Comparison of ENCODE assay signal across 23 cellular contexts in the genomic region with DNA sequence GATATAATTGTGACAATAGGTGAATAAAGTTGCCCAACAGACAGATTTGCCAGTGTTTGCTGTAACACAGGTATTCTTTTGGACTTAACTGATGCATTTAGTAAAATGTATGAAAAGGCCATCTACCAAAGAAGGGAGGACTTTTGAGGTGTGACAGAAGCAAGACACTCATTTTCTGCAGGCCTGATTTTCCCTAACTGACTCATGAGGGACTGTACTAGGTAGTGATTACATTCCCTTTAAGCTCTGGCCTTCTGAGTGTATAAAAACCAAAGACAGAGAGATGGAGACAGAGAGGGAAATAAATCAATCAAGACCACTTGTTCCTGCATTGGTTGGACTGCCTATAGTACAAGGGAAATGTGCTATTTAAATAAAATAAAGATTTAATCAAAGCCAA.
DNase-seq lines count a peak whose midpoint lies in the region; ATAC-seq and TF ChIP-seq lines count a peak whose summit lies in the region.
"Had no signal": no experiment of that assay in that cellular context is flagged by ENCODE, and none has a peak within 500 bp of the region (broad histone marks: within the 10 kb centered on the region; RNA-seq: fewer than 3 reads in every experiment).

No MANE protein-coding gene starts in this region.

- no peak for TF ChIP-seq CTCF in H9 (conservative IDR thresholded peaks at IDR 0.05)

- DNase-seq in H9 = no peak
- no peak for DNase-seq in SK-N-MC (ENCODE audit: low read depth, low spot score)
- peak; percentile 34 for DNase-seq in kidney tubule cell (ENCODE audit: low spot score)
- no peak for DNase-seq in NOMO-1 treated with dmso at 0.1 percent for 144 hours (lab: John Stamatoyannopoulos, UW; ENCODE audit: unreplicated experiment)
- DNase-seq: BE2C; CD4-positive, alpha-beta memory T cell; CD4-positive, CD25-positive, alpha-beta regulatory T cell; CD8-positive, alpha-beta memory T cell; COR-L47; DMS 273 treated with DMSO at 0.1 percent for 48 hours; DMS153; DMS79; DND-41; EL; GDM1 had no signal

- H2BK20ac ChIP-seq in H9 (ENCODE audit: low read depth, low read length, poor library complexity, severe bottlenecking) = no peak overlapping the region

- no peaks in the 10 kb centered on the region for H3K27me3 ChIP-seq in H9 (ENCODE audit: insufficient read depth, low read length)
- H3K27me3 ChIP-seq: BE2C, BLaER1 had no signal

- no peaks in the 10 kb centered on the region for H4K20me1 ChIP-seq in H9 (ENCODE audit: control insufficient read depth, insufficient read depth, insufficient read length)
- H4K20me1 ChIP-seq: BLaER1 had no signal

- no peaks in the 10 kb centered on the region for H3K79me1 ChIP-seq in H9 (ENCODE audit: insufficient read depth, low read depth, low read length, poor library complexity, severe bottlenecking)

- no peak overlapping the region for H2BK15ac ChIP-seq in H9 (ENCODE audit: low read depth, low read length)

- no peak overlapping the region for H2BK5ac ChIP-seq in H9 (ENCODE audit: insufficient read length, low read length)

- ATAC-seq in HG02870 (IDR thresholded peaks at IDR 0.05; ENCODE audit: unreplicated experiment) (peak; percentile 52), HG03460 (IDR thresholded peaks at IDR 0.05; ENCODE audit: unreplicated experiment) (no peak), GM18502 (IDR thresholded peaks at IDR 0.05; ENCODE audit: poor library complexity, unreplicated experiment) (no peak)
- ATAC-seq: A549, GM12878 had no signal

- no peaks in the 10 kb centered on the region for H3K36me3 ChIP-seq in SK-N-MC (ENCODE audit: insufficient read depth, low read length)
- H3K36me3 ChIP-seq: BE2C, BLaER1 had no signal

- H2AFZ ChIP-seq in H9 (ENCODE audit: low read length) = no peak overlapping the region

- H3K56ac ChIP-seq in H9 (ENCODE audit: insufficient read length, low read depth, low read length) = no peak overlapping the region

- no peak overlapping the region for H3K18ac ChIP-seq in H9 (ENCODE audit: insufficient read length, low read depth, low read length)

- no peak overlapping the region for H4K91ac ChIP-seq in H9 (ENCODE audit: insufficient read length, low read depth, low read length)

- H3K9ac ChIP-seq in H9 (ENCODE audit: extremely low read depth, insufficient read length, low read length) (no peak overlapping the region), SK-N-MC (ENCODE audit: insufficient read length) (no peak overlapping the region)
- H3K9ac ChIP-seq: BLaER1 had no signal

- H3K27ac Mint-ChIP-seq in H9 = no peak overlapping the region
- H3K27ac Mint-ChIP-seq: CD14-positive monocyte; CD4-positive, alpha-beta memory T cell; CD4-positive, CD25-positive, alpha-beta regulatory T cell; CD8-positive, alpha-beta memory T cell had no signal

- no peak overlapping the region for H3K23ac ChIP-seq in H9 (ENCODE audit: insufficient read length, low read depth, low read length)

- H3K4me3 Mint-ChIP-seq in H9 = no peak overlapping the region
- H3K4me3 Mint-ChIP-seq: CD14-positive monocyte; CD4-positive, alpha-beta memory T cell; CD4-positive, CD25-positive, alpha-beta regulatory T cell; CD8-positive, alpha-beta memory T cell had no signal

- no peak overlapping the region for H2BK120ac ChIP-seq in H9 (ENCODE audit: low read depth, low read length, poor library complexity, severe bottlenecking)

- H2BK12ac ChIP-seq in H9 (ENCODE audit: insufficient read length, low read depth, low read length) = no peak overlapping the region

- peaks cover 3% of the 10 kb centered on the region for H3K27me3 Mint-ChIP-seq in H9 (ENCODE audit: low read depth)
- H3K27me3 Mint-ChIP-seq: CD4-positive, CD25-positive, alpha-beta regulatory T cell had no signal

- no peak overlapping the region for H3K4me2 ChIP-seq in H9 (ENCODE audit: insufficient read depth, insufficient read length, low read length)
- H3K4me2 ChIP-seq: A549, BLaER1 had no signal

- no peak overlapping the region for H3K4ac ChIP-seq in H9 (ENCODE audit: low read depth, low read length)

- H3K27ac ChIP-seq in H9 (ENCODE audit: insufficient read length, low read depth, low read length) = no peak overlapping the region
- H3K27ac ChIP-seq in SK-N-MC = peak overlapping the region; percentile 99; the same call in 1 of the 2 replicates
- H3K27ac ChIP-seq: 22Rv1, A549, BLaER1 had no signal

- H3K9me3 ChIP-seq in H9 (ENCODE audit: control insufficient read depth, low read depth, low read length) = no peaks in the 10 kb centered on the region
- H3K9me3 ChIP-seq in SK-N-MC (ENCODE audit: low read depth, low read length) = no peaks in the 10 kb centered on the region
- H3K9me3 ChIP-seq: A549, BE2C had no signal

- H2AK5ac ChIP-seq in H9 (ENCODE audit: insufficient read length, low read length) = no peak overlapping the region

- no peak overlapping the region for H3K4me3 ChIP-seq in SK-N-MC
- H3K4me3 ChIP-seq: A549, BLaER1, GM12878 had no signal

- H3K23me2 ChIP-seq in H9 (ENCODE audit: insufficient read length, low read depth, low read length, poor library complexity, severe bottlenecking) = no peaks in the 10 kb centered on the region

- H3K4me1 ChIP-seq in H9 (ENCODE audit: insufficient read depth, low read length) = no peaks in the 10 kb centered on the region

- no peak overlapping the region for H3K14ac ChIP-seq in H9 (ENCODE audit: insufficient read depth, low read length)

- H4K5ac ChIP-seq in H9 (ENCODE audit: insufficient read length, low read depth, low read length) = no peak overlapping the region

- H3K36me3 Mint-ChIP-seq in H9 (ENCODE audit: insufficient read depth in 1 of 3, low read depth in 3 of 3) = peaks cover 5 to 11% (median 9%) of the 10 kb centered on the region in 3 experiments
- H3K36me3 Mint-ChIP-seq: CD4-positive, alpha-beta memory T cell; CD4-positive, CD25-positive, alpha-beta regulatory T cell; CD8-positive, alpha-beta memory T cell had no signal

- no peaks in the 10 kb centered on the region for H3K79me2 ChIP-seq in H9 (ENCODE audit: insufficient read depth, low read length)

- H3K9me3 Mint-ChIP-seq in H9 = peaks cover 6 to 7% of the 10 kb centered on the region in 2 experiments
- H3K9me3 Mint-ChIP-seq: CD4-positive, alpha-beta memory T cell; CD4-positive, CD25-positive, alpha-beta regulatory T cell; CD8-positive, alpha-beta memory T cell had no signal

- H4K8ac ChIP-seq in H9 (replicated peaks; ENCODE audit: insufficient read length, low read depth, low read length) = no peak overlapping the region

- peaks cover 43 to 45% of the 10 kb centered on the region in 2 experiments for H3K4me1 Mint-ChIP-seq in H9
- H3K4me1 Mint-ChIP-seq: CD4-positive, CD25-positive, alpha-beta regulatory T cell; CD8-positive, alpha-beta memory T cell had no signal

- peak overlapping the region; percentile 37 for H3T11ph ChIP-seq in H9 (ENCODE audit: low read length)
